In genomic region chr1:12111741-12112140, GRCh38 we compare ENCODE assay signal across 8 cellular contexts. TPM values are rescaled to one million over a fixed set of nuclear protein-coding genes. Genes with fewer than 3 reads are reported as not detected.
"Had no signal": no experiment of that assay in that cellular context is flagged by ENCODE, and none has a peak within 500 bp of the region (broad histone marks: within the 10 kb centered on the region; RNA-seq: fewer than 3 reads in every experiment).

No MANE protein-coding gene starts in this region.

- H3K27ac ChIP-seq: GM23248, HL-60 had no signal

- H3K9me3 ChIP-seq: HAP-1 had no signal

- H2AFZ ChIP-seq: GM23248 had no signal

- H3K36me3 Mint-ChIP-seq: IgD-negative memory B cell had no signal

- H3K27me3 Mint-ChIP-seq: IgD-negative memory B cell had no signal

- H3K9me3 Mint-ChIP-seq: HFFc6, IgD-negative memory B cell had no signal

- H3K36me3 ChIP-seq: HAP-1 had no signal

- H3K4me3 ChIP-seq: GM23248, HAP-1 had no signal

- H3K27ac Mint-ChIP-seq: HFFc6, IgD-negative memory B cell had no signal

- H3K4me1 ChIP-seq: HAP-1 had no signal

- DNase-seq: GM23248, GOT3, H7, HFFc6 had no signal

- H3K4me3 Mint-ChIP-seq: HFFc6, IgD-negative memory B cell had no signal

RNA-seq across cellular contexts. Expression of gene TNFRSF8, which starts 48.6 kb away (rescaled TPM):
- total RNA-seq: GM23248, HepG2 had no signal
- polyA plus RNA-seq: HepG2 had no signal
